Comparison of ENCODE assay signal across 1 cellular context in the genomic region with DNA sequence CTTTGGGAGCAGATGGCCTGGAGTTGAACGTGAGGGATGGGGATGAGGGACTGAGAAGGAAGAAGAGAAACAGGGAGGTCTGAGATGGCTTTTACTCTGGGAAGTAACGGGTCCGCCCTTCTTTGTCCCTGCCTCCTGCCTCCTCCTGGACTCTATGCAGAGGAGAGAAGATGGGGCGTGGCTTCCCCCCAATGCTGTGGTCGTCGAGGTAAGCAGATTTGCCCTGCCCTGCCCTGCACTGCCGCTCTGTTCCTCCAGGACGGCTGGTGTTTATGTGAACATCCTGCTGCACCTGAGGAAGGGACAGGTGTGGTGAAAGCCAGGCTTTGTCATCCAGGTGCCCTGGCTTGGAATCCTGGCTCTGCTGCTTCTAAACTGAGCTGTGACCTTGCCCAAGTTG.
TF ChIP-seq lines count a peak whose summit lies in the region.

No MANE protein-coding gene starts in this region.

TF ChIP-seq in WTC11, 78 proteins besides CTCF, POLR2A, EP300 and RAD21:
- TF ChIP-seq, protein P1, sequence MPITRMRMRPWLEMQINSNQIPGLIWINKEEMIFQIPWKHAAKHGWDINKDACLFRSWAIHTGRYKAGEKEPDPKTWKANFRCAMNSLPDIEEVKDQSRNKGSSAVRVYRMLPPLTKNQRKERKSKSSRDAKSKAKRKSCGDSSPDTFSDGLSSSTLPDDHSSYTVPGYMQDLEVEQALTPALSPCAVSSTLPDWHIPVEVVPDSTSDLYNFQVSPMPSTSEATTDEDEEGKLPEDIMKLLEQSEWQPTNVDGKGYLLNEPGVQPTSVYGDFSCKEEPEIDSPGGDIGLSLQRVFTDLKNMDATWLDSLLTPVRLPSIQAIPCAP (CRISPR knock-in tag; IDR thresholded peaks at IDR 0.05): no peak
- TF ChIP-seq, protein P2, sequence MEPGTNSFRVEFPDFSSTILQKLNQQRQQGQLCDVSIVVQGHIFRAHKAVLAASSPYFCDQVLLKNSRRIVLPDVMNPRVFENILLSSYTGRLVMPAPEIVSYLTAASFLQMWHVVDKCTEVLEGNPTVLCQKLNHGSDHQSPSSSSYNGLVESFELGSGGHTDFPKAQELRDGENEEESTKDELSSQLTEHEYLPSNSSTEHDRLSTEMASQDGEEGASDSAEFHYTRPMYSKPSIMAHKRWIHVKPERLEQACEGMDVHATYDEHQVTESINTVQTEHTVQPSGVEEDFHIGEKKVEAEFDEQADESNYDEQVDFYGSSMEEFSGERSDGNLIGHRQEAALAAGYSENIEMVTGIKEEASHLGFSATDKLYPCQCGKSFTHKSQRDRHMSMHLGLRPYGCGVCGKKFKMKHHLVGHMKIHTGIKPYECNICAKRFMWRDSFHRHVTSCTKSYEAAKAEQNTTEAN (CRISPR knock-in tag; IDR thresholded peaks at IDR 0.05): no peak
- TF ChIP-seq, protein P3, sequence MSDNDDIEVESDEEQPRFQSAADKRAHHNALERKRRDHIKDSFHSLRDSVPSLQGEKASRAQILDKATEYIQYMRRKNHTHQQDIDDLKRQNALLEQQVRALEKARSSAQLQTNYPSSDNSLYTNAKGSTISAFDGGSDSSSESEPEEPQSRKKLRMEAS (CRISPR knock-in tag; IDR thresholded peaks at IDR 0.05): no peak
- no peak for TF ChIP-seq ESRRA (CRISPR knock-in tag; IDR thresholded peaks at IDR 0.05; ENCODE audit: borderline replicate concordance)
- no peak for TF ChIP-seq OVOL2 (CRISPR knock-in tag; IDR thresholded peaks at IDR 0.05; ENCODE audit: borderline replicate concordance)
- TF ChIP-seq, protein P4, sequence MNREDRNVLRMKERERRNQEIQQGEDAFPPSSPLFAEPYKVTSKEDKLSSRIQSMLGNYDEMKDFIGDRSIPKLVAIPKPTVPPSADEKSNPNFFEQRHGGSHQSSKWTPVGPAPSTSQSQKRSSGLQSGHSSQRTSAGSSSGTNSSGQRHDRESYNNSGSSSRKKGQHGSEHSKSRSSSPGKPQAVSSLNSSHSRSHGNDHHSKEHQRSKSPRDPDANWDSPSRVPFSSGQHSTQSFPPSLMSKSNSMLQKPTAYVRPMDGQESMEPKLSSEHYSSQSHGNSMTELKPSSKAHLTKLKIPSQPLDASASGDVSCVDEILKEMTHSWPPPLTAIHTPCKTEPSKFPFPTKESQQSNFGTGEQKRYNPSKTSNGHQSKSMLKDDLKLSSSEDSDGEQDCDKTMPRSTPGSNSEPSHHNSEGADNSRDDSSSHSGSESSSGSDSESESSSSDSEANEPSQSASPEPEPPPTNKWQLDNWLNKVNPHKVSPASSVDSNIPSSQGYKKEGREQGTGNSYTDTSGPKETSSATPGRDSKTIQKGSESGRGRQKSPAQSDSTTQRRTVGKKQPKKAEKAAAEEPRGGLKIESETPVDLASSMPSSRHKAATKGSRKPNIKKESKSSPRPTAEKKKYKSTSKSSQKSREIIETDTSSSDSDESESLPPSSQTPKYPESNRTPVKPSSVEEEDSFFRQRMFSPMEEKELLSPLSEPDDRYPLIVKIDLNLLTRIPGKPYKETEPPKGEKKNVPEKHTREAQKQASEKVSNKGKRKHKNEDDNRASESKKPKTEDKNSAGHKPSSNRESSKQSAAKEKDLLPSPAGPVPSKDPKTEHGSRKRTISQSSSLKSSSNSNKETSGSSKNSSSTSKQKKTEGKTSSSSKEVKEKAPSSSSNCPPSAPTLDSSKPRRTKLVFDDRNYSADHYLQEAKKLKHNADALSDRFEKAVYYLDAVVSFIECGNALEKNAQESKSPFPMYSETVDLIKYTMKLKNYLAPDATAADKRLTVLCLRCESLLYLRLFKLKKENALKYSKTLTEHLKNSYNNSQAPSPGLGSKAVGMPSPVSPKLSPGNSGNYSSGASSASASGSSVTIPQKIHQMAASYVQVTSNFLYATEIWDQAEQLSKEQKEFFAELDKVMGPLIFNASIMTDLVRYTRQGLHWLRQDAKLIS (CRISPR knock-in tag; IDR thresholded peaks at IDR 0.05; ENCODE audit: borderline replicate concordance): no peak
- TF ChIP-seq, protein P5, sequence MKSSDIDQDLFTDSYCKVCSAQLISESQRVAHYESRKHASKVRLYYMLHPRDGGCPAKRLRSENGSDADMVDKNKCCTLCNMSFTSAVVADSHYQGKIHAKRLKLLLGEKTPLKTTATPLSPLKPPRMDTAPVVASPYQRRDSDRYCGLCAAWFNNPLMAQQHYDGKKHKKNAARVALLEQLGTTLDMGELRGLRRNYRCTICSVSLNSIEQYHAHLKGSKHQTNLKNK (CRISPR knock-in tag; IDR thresholded peaks at IDR 0.05): no peak
- TF ChIP-seq, protein P6, sequence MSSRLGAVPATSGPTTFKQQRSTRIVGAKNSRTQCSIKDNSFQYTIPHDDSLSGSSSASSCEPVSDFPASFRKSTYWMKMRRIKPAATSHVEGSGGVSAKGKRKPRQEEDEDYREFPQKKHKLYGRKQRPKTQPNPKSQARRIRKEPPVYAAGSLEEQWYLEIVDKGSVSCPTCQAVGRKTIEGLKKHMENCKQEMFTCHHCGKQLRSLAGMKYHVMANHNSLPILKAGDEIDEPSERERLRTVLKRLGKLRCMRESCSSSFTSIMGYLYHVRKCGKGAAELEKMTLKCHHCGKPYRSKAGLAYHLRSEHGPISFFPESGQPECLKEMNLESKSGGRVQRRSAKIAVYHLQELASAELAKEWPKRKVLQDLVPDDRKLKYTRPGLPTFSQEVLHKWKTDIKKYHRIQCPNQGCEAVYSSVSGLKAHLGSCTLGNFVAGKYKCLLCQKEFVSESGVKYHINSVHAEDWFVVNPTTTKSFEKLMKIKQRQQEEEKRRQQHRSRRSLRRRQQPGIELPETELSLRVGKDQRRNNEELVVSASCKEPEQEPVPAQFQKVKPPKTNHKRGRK (CRISPR knock-in tag; IDR thresholded peaks at IDR 0.05; ENCODE audit: borderline replicate concordance): no peak
- TF ChIP-seq ZNF232 (CRISPR knock-in tag; IDR thresholded peaks at IDR 0.05): no peak
- TF ChIP-seq CBFB (CRISPR knock-in tag; IDR thresholded peaks at IDR 0.05; ENCODE audit: low read depth): no peak
- no peak for TF ChIP-seq ZNF219 (CRISPR knock-in tag; IDR thresholded peaks at IDR 0.05; ENCODE audit: borderline replicate concordance)
- no peak for TF ChIP-seq ZNF396 (CRISPR knock-in tag; IDR thresholded peaks at IDR 0.05; ENCODE audit: borderline replicate concordance)
- no peak for TF ChIP-seq SOX15 (CRISPR knock-in tag; IDR thresholded peaks at IDR 0.05)
- TF ChIP-seq, protein P7, sequence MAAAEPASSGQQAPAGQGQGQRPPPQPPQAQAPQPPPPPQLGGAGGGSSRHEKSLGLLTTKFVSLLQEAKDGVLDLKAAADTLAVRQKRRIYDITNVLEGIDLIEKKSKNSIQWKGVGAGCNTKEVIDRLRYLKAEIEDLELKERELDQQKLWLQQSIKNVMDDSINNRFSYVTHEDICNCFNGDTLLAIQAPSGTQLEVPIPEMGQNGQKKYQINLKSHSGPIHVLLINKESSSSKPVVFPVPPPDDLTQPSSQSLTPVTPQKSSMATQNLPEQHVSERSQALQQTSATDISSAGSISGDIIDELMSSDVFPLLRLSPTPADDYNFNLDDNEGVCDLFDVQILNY (CRISPR knock-in tag; IDR thresholded peaks at IDR 0.05): no peak
- TF ChIP-seq ZNF138 (CRISPR knock-in tag; conservative IDR thresholded peaks at IDR 0.05): no peak
- TF ChIP-seq RELA (CRISPR knock-in tag; IDR thresholded peaks at IDR 0.05; ENCODE audit: borderline replicate concordance): no peak
- TF ChIP-seq, protein P8, sequence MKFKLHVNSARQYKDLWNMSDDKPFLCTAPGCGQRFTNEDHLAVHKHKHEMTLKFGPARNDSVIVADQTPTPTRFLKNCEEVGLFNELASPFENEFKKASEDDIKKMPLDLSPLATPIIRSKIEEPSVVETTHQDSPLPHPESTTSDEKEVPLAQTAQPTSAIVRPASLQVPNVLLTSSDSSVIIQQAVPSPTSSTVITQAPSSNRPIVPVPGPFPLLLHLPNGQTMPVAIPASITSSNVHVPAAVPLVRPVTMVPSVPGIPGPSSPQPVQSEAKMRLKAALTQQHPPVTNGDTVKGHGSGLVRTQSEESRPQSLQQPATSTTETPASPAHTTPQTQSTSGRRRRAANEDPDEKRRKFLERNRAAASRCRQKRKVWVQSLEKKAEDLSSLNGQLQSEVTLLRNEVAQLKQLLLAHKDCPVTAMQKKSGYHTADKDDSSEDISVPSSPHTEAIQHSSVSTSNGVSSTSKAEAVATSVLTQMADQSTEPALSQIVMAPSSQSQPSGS (CRISPR knock-in tag; IDR thresholded peaks at IDR 0.05; ENCODE audit: borderline replicate concordance, low read depth): no peak
- no peak for TF ChIP-seq NFATC4 (CRISPR knock-in tag; IDR thresholded peaks at IDR 0.05)
- TF ChIP-seq, protein P9, sequence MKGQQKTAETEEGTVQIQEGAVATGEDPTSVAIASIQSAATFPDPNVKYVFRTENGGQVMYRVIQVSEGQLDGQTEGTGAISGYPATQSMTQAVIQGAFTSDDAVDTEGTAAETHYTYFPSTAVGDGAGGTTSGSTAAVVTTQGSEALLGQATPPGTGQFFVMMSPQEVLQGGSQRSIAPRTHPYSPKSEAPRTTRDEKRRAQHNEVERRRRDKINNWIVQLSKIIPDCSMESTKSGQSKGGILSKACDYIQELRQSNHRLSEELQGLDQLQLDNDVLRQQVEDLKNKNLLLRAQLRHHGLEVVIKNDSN (CRISPR knock-in tag; IDR thresholded peaks at IDR 0.05): no peak
